Comparison of ENCODE assay signal across 24 cellular contexts in genomic region chr17:50081757-50082156, GRCh38.
"Had no signal": no experiment of that assay in that cellular context is flagged by ENCODE, and none has a peak within 500 bp of the region (broad histone marks: within the 10 kb centered on the region; RNA-seq: fewer than 3 reads in every experiment).

No MANE protein-coding gene starts in this region.

- H3K9me3 Mint-ChIP-seq: activated B cell treated with CpG ODN at 0.5 μM for 24 hours; activated naive CD4-positive, alpha-beta T cell treated with anti-CD3 and anti-CD28 coated beads, Interleukin-2, amount 10 ng/mL, durations not matched to agents 7 days and 5 days; activated naive CD8-positive, alpha-beta T cell treated with anti-CD3 and anti-CD28 coated beads, Interleukin-2, amount 50 U/mL, for 24 hours; activated T-cell treated with anti-CD3 and anti-CD28 coated beads, Interleukin-2, amount 50 U/mL, for 72 hours; dendritic cell treated with granulocyte-macrophage colony-stimulating factor and Interleukin-4, amounts not matched to agents 40 ng/mL and 50 ng/mL, for 4 days; natural killer cell treated with Interleukin-12 subunit alpha and Interleukin-12 subunit beta and Interleukin-15 and Interleukin-18, amount 100 ng/mL, for 72 hours had no signal

- H3K36me3 Mint-ChIP-seq: activated naive CD4-positive, alpha-beta T cell treated with anti-CD3 and anti-CD28 coated beads, Interleukin-2, amount 10 ng/mL, durations not matched to agents 7 days and 5 days; natural killer cell treated with Interleukin-12 subunit alpha and Interleukin-12 subunit beta and Interleukin-15 and Interleukin-18, amount 100 ng/mL, for 72 hours had no signal

- H3K27me3 ChIP-seq: sigmoid colon, spleen, testis, vagina had no signal

- H3K9me3 ChIP-seq: sigmoid colon, spleen, testis, vagina had no signal

- H3K4me3 ChIP-seq: sigmoid colon, spleen, testis, vagina had no signal

- H3K27ac Mint-ChIP-seq: activated B cell treated with CpG ODN at 0.5 μM for 24 hours; activated CD4-positive, alpha-beta T cell treated with anti-CD3 and anti-CD28 coated beads for 36 hours; activated naive CD4-positive, alpha-beta T cell treated with anti-CD3 and anti-CD28 coated beads, Interleukin-2, amount 10 ng/mL, durations not matched to agents 7 days and 5 days; activated naive CD8-positive, alpha-beta T cell treated with anti-CD3 and anti-CD28 coated beads, Interleukin-2, amount 50 U/mL, for 24 hours; activated T-cell treated with anti-CD3 and anti-CD28 coated beads, Interleukin-2, amount 50 U/mL, for 72 hours; dendritic cell treated with granulocyte-macrophage colony-stimulating factor and Interleukin-4, amounts not matched to agents 40 ng/mL and 50 ng/mL, for 4 days; natural killer cell treated with Interleukin-12 subunit alpha and Interleukin-12 subunit beta and Interleukin-15 and Interleukin-18, amount 100 ng/mL, for 72 hours had no signal

- H3K4me1 ChIP-seq: sigmoid colon, spleen, testis, vagina had no signal

- ATAC-seq: activated CD4-positive, alpha-beta T cell treated with anti-CD3 and anti-CD28 coated beads for 36 hours; activated naive CD8-positive, alpha-beta T cell treated with anti-CD3 and anti-CD28 coated beads, Interleukin-2, amount 50 U/mL, for 24 hours; activated T-cell treated with anti-CD3 and anti-CD28 coated beads, Interleukin-2, amount 50 U/mL, for 72 hours; natural killer cell treated with Interleukin-12 subunit alpha and Interleukin-12 subunit beta and Interleukin-15 and Interleukin-18, amount 100 ng/mL, for 72 hours had no signal

- H3K27me3 Mint-ChIP-seq: activated B cell treated with CpG ODN at 0.5 μM for 24 hours; activated CD4-positive, alpha-beta T cell treated with anti-CD3 and anti-CD28 coated beads for 36 hours; activated naive CD4-positive, alpha-beta T cell treated with anti-CD3 and anti-CD28 coated beads, Interleukin-2, amount 10 ng/mL, durations not matched to agents 7 days and 5 days; activated naive CD8-positive, alpha-beta T cell treated with anti-CD3 and anti-CD28 coated beads, Interleukin-2, amount 50 U/mL, for 24 hours; natural killer cell treated with Interleukin-12 subunit alpha and Interleukin-12 subunit beta and Interleukin-15 and Interleukin-18, amount 100 ng/mL, for 72 hours had no signal

- H3K4me3 Mint-ChIP-seq: activated B cell treated with CpG ODN at 0.5 μM for 24 hours; activated CD4-positive, alpha-beta T cell treated with anti-CD3 and anti-CD28 coated beads for 36 hours; activated naive CD4-positive, alpha-beta T cell treated with anti-CD3 and anti-CD28 coated beads, Interleukin-2, amount 10 ng/mL, durations not matched to agents 7 days and 5 days; activated naive CD8-positive, alpha-beta T cell treated with anti-CD3 and anti-CD28 coated beads, Interleukin-2, amount 50 U/mL, for 24 hours; activated T-cell treated with anti-CD3 and anti-CD28 coated beads, Interleukin-2, amount 50 U/mL, for 72 hours; dendritic cell treated with granulocyte-macrophage colony-stimulating factor and Interleukin-4, amounts not matched to agents 40 ng/mL and 50 ng/mL, for 4 days; natural killer cell treated with Interleukin-12 subunit alpha and Interleukin-12 subunit beta and Interleukin-15 and Interleukin-18, amount 100 ng/mL, for 72 hours had no signal

- DNase-seq: activated B cell treated with CpG ODN at 0.5 μM for 24 hours; activated CD4-positive, alpha-beta T cell treated with anti-CD3 and anti-CD28 coated beads for 36 hours; activated CD4-positive, alpha-beta T cell treated with anti-CD3 and anti-CD28 coated beads, Interleukin-2, amount 50 U/mL, for 48 hours; activated effector memory CD4-positive, alpha-beta T cell treated with Interleukin-2 at 50 U/mL for 16 hours; activated naive CD4-positive, alpha-beta T cell treated with anti-CD3 and anti-CD28 coated beads, Interleukin-2, amount 10 ng/mL, durations not matched to agents 7 days and 5 days; activated naive CD8-positive, alpha-beta T cell treated with anti-CD3 and anti-CD28 coated beads, Interleukin-2, amount 50 U/mL, for 24 hours; activated T-cell treated with anti-CD3 and anti-CD28 coated beads, Interleukin-2, amount 50 U/mL, for 72 hours; effector CD4-positive, alpha-beta T cell; foreskin melanocyte; glutamatergic neuron; hippocampal formation; midbrain; sigmoid colon; stimulated activated CD4-positive, alpha-beta T cell treated with anti-CD3 and anti-CD28 coated beads, Interleukin-4, amount 100 ng/mL, for 1 hour; stimulated activated naive CD4-positive, alpha-beta T cell; T-helper 1 cell; T1000; testis; trophoblast cell had no signal

- H3K27ac ChIP-seq: sigmoid colon, testis, vagina had no signal

- FAIRE-seq: endometrium had no signal

- H3K4me1 Mint-ChIP-seq: activated CD4-positive, alpha-beta T cell treated with anti-CD3 and anti-CD28 coated beads for 36 hours; activated naive CD4-positive, alpha-beta T cell treated with anti-CD3 and anti-CD28 coated beads, Interleukin-2, amount 10 ng/mL, durations not matched to agents 7 days and 5 days; activated naive CD8-positive, alpha-beta T cell treated with anti-CD3 and anti-CD28 coated beads, Interleukin-2, amount 50 U/mL, for 24 hours had no signal
